8 cellular contexts compared by ENCODE assay signal in genomic region chr3:10223676-10224639, GRCh38. TPM values are rescaled to one million over a fixed set of nuclear protein-coding genes. Genes with fewer than 3 reads are reported as not detected.
DNase-seq lines count a peak whose midpoint lies in the region; ATAC-seq and TF ChIP-seq lines count a peak whose summit lies in the region.

No MANE protein-coding gene starts in this region.

- H3K9me3 ChIP-seq in Peyer's patch (no peaks in the 10 kb centered on the region), mammary epithelial cell (replicated peaks; ENCODE audit: insufficient read depth, low read length) (no peaks in the 10 kb centered on the region)

- no TSS peak for BruUV-seq in mammary epithelial cell (replicated peaks; lab: Mats Ljungman, UMichigan)

- H3K27me3 ChIP-seq in Peyer's patch (no peaks in the 10 kb centered on the region), mammary epithelial cell (ENCODE audit: insufficient read depth, low read length) (no peaks in the 10 kb centered on the region)

- TF ChIP-seq CTCF in Peyer's patch (IDR thresholded peaks at IDR 0.05) (no peak), mammary epithelial cell (conservative IDR thresholded peaks at IDR 0.05 in 1 of 2, IDR thresholded peaks at IDR 0.05 in 1 of 2; ENCODE audit: extremely low read depth in 1 of 2, insufficient read depth in 1 of 2, low read depth in 1 of 2, low read length in 2 of 2) (no peak)

- H3K27ac ChIP-seq in Peyer's patch (peak overlapping the region; percentile 7 to 77 (median 61)), mammary epithelial cell (ENCODE audit: insufficient read depth, low read depth, low read length) (no peak overlapping the region)

- CTCF ChIA-PET in mammary epithelial cell (lab: Charles Lee; ENCODE audit: low non-redundant PET) = interaction anchor here (0.6 to 0.7 kb wide), 2 partner anchors 32 to 359 kb away, joined by 3 to 4 read pairs; no protein-coding TSS in a partner anchor

- no peak overlapping the region for H3K4me2 ChIP-seq in mammary epithelial cell (ENCODE audit: insufficient read depth, low read depth, low read length)

- DNase-seq in Peyer's patch (peak in 2 of 3 donors; percentile 84 to 91), dermis blood vessel endothelial cell (peak; percentile 15), AG08395 (ENCODE audit: low spot score) (no peak), NCI-H226 (no peak), NCI-H446 (lab: John Stamatoyannopoulos, UW) (no peak), mammary epithelial cell (no peak)

- dilution Hi-C loops in mammary epithelial cell (cut with HindIII; ENCODE audit: low sequenced_read_pairs) = no loop called here

- in situ Hi-C loops in mammary epithelial cell (cut with MboI; ENCODE audit: low sequenced_read_pairs in 2 of 2) = no loop called here

- no peaks in the 10 kb centered on the region for H4K20me1 ChIP-seq in mammary epithelial cell (ENCODE audit: insufficient read depth, low read length)

- peaks cover 0 to 4% (median 0%) of the 10 kb centered on the region in 3 donors for H3K36me3 ChIP-seq in Peyer's patch
- peaks cover 2% of the 10 kb centered on the region for H3K36me3 ChIP-seq in mammary epithelial cell (ENCODE audit: insufficient read depth, low read length)

- intact Hi-C loops in mammary epithelial cell (cut with micrococcal nuclease) = loop anchor here (2.0 to 10.0 kb wide), 4 partner anchors 35 to 509 kb away; partner anchors contain the start of genes CRELD1 and FANCD2

- no peak overlapping the region for H2AFZ ChIP-seq in mammary epithelial cell (ENCODE audit: low read depth, low read length)

- no peaks in the 10 kb centered on the region for H3K79me2 ChIP-seq in mammary epithelial cell (ENCODE audit: insufficient read depth, low read length)

- ATAC-seq in GM18909 (IDR thresholded peaks at IDR 0.05; ENCODE audit: poor library complexity, unreplicated experiment) = peak; percentile 76
- ATAC-seq in HG02798 (IDR thresholded peaks at IDR 0.05; ENCODE audit: poor library complexity, unreplicated experiment) = peak; percentile 65

- no peak for TF ChIP-seq POLR2A in Peyer's patch (IDR thresholded peaks at IDR 0.05)

- H3K4me3 ChIP-seq in Peyer's patch (no peak overlapping the region), mammary epithelial cell (replicated peaks in 1 of 3; ENCODE audit: insufficient read depth in 1 of 3, low read depth in 2 of 3, low read length in 3 of 3) (no peak overlapping the region)

- peaks cover 3 to 40% (median 23%) of the 10 kb centered on the region in 4 donors for H3K4me1 ChIP-seq in Peyer's patch
- H3K4me1 ChIP-seq in mammary epithelial cell (ENCODE audit: insufficient read depth, low read length) = peaks cover 20% of the 10 kb centered on the region

- WGBS in mammary epithelial cell (ENCODE audit: low coverage, missing lambda C conversion rate) = 76% methylated on average over 9 of the region's 10 CpGs

- no peak overlapping the region for H3K9ac ChIP-seq in mammary epithelial cell (ENCODE audit: insufficient read depth, low read length)

RNA-seq across cellular contexts. Expression of gene TATDN2, which starts 24.3 kb away (rescaled TPM):
- 10 to 100 TPM; 30.3 to 52.8 (median 36.9) TPM for total RNA-seq in Peyer's patch
- total RNA-seq in dermis blood vessel endothelial cell = 11.4 and 13.8 TPM in 2 replicates
- 10 to 100 TPM; 16.7 to 28.7 TPM for total RNA-seq in mammary epithelial cell
- polyA plus RNA-seq in mammary epithelial cell = 18.8 TPM
- 51.1 TPM for polyA minus RNA-seq in mammary epithelial cell

RNA-seq across cellular contexts. Expression of gene IRAK2, which starts 59.2 kb away (rescaled TPM):
- total RNA-seq in Peyer's patch (10 to 100 TPM in 3 of 4 donors, 1 to 10 TPM in 1; 9.1 to 17.3 (median 11.0) TPM), dermis blood vessel endothelial cell (42.5 and 55.6 TPM in 2 replicates), mammary epithelial cell (10 to 100 TPM in 1 of 2 donors, 1 to 10 TPM in 1; 2.5 to 16.9 TPM)
- polyA plus RNA-seq in mammary epithelial cell = 7.9 TPM
- polyA minus RNA-seq in mammary epithelial cell = 6.2 TPM

Comparison
In these comparisons a context has a peak if more than half of its experiments do, and no peak if none do; other contexts are left out.
1. DNase-seq: peak in Peyer's patch (2 of 3) and dermis blood vessel endothelial cell (single experiment); none in AG08395 (single experiment), NCI-H226 (single experiment), NCI-H446 (0 of 2) and mammary epithelial cell (single experiment).